Comparison of ENCODE assay signal across 26 cellular contexts in the genomic region with DNA sequence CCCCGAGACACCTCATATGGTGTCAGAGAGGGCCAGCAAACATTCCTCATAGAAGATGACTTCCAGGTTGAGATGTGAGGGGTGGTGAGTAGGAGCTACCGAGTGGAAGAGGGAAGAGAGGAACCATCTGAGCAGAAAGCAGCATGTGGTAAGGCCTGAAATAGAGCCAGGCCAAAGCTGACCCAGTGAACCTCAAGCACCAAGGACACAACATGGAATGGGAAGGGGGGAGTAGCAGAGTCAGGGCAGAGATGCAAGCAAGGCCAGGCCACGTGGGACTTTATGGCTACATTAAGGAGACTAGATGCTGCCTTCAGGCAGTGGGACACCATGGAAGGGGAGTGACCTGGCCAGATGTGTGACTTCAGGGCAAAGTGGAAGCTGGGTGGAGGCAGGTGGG. TPM values are rescaled to one million over a fixed set of nuclear protein-coding genes. Genes with fewer than 3 reads are reported as not detected.
"Had no signal": no experiment of that assay in that cellular context is flagged by ENCODE, and none has a peak within 500 bp of the region (broad histone marks: within the 10 kb centered on the region; RNA-seq: fewer than 3 reads in every experiment).

No MANE protein-coding gene starts in this region.

- H3K27me3 ChIP-seq: brain microvascular endothelial cell, colonic mucosa had no signal

- DNase-seq: activated CD4-positive, alpha-beta T cell treated with anti-CD3 and anti-CD28 coated beads, Interleukin-2, amount 10 ng/mL, durations not matched to agents 24 days and 14 days; activated CD4-positive, alpha-beta T cell treated with anti-CD3 and anti-CD28 coated beads, Interleukin-2, amount 50 U/mL, for 4 hours; activated CD8-positive, alpha-beta T cell treated with anti-CD3 and anti-CD28 coated beads for 36 hours; activated gamma-delta T cell treated with Interleukin-2 at 50 U/mL for 16 hours; activated naive CD4-positive, alpha-beta T cell treated with anti-CD3 and anti-CD28 coated beads, Interleukin-2, amount 10 ng/mL, durations not matched to agents 7 days and 5 days; activated naive CD8-positive, alpha-beta T cell treated with anti-CD3 and anti-CD28 coated beads for 36 hours; activated T-cell treated with anti-CD3 and anti-CD28 coated beads, Interleukin-2, amount 50 U/mL, for 4 hours; amniotic stem cell; aorta; brain microvascular endothelial cell; colonic mucosa; Karpas-422; KBM-7; NCI-H1048; NCI-H1105 treated with DMSO at 0.1 percent for 48 hours; NCI-H1436; NCI-H1694; NCI-H1930; NCI-H345; NCI-H524 treated with DMSO at 0.1 percent for 48 hours; SHP77 treated with DMSO at 0.1 percent for 48 hours; T-helper 1 cell; T-helper 2 cell; T-helper 9 cell had no signal

- H3K9me3 ChIP-seq: colonic mucosa had no signal

- H3K4me3 ChIP-seq: colonic mucosa had no signal

- H3K27ac ChIP-seq: brain microvascular endothelial cell had no signal

- H3K4me1 ChIP-seq: colonic mucosa had no signal

- ATAC-seq: activated CD8-positive, alpha-beta T cell treated with anti-CD3 and anti-CD28 coated beads for 36 hours; activated T-cell treated with anti-CD3 and anti-CD28 coated beads, Interleukin-2, amount 50 U/mL, for 4 hours had no signal

- H3K36me3 ChIP-seq: brain microvascular endothelial cell, colonic mucosa had no signal

RNA-seq across cellular contexts. Expression of a gene that starts 38.3 kb away (rescaled TPM):
- total RNA-seq: activated CD4-positive, alpha-beta T cell treated with anti-CD3 and anti-CD28 coated beads, Interleukin-2, amount 10 ng/mL, durations not matched to agents 24 days and 14 days; activated CD8-positive, alpha-beta memory T cell treated with anti-CD3 and anti-CD28 coated beads for 36 hours; activated CD8-positive, alpha-beta T cell treated with anti-CD3 and anti-CD28 coated beads for 36 hours; activated naive CD8-positive, alpha-beta T cell treated with anti-CD3 and anti-CD28 coated beads for 36 hours; activated T-helper 1 cell treated with anti-CD3 and anti-CD28 coated beads, Interleukin-12 subunit alpha, Interleukin-12 subunit beta, Interleukin-2, Interleukin-4 antibody, amounts not matched to agents 30 ng/mL and 10 ng/mL and 1 ng/mL, durations not matched to agents 14 hours and 24 hours and 36 hours had no signal
